8 cellular contexts compared by ENCODE assay signal in the genomic region with DNA sequence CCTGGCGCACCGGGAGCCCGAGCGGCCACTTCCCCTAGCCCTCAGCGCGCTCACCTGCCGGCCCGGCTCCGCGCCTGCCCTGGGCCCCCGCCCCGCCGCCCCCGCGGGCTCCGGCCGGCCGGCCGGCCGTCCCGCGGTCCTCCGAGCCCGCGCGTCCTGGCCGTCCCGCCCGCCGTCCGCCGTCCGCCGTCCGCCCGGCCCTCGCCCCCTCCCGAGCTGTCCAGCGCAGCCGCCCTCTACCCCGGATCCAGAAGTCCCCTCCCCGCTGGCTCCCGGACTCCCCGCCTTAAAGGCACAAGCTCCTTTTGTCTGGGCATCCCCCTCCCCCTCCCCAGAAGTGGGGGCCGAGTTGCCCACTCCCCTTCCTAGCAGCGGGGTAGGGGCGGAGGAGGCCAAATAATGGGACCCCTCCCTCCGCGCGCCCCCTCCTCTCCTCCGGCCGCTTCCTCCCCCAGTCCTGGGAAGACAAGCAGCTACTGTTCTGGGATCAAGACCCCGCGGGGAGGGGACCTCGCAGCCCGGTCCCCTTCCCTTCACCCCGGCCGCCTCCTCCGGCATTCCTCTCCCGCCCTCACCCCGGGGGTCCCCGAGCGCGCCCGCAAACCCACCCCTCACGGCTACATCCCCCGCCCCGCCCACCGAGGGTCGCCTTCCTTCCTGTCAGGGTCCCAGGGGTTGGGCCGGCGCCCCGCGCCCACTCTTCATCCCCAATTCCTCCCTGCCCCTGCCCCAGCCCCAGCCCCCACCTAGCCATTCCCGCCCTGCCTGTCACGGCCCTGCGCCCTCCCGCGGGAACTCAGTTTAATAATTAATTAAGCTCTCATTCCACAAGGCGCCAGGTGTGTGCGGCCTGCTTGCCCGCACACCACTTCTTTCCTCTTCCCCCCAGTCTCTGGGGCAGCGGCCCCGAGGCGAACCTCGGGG. TPM values are rescaled to one million over a fixed set of nuclear protein-coding genes. Genes with fewer than 3 reads are reported as not detected.
DNase-seq lines count a peak whose midpoint lies in the region; TF ChIP-seq lines count a peak whose summit lies in the region.

A gene (minus strand): TSS at position 238 of the 924 bp plus-strand sequence. CDS start 5,655 bp downstream, outside the sequence.

- no peaks in the 10 kb centered on the region for H3K9me2 ChIP-seq in MM.1S (replicated peaks; ENCODE audit: insufficient read depth, low read length)
- H3K9me2 ChIP-seq in neural cell (ENCODE audit: insufficient read depth, low read length) = no peaks in the 10 kb centered on the region
- H3K9me2 ChIP-seq in Karpas-422 (replicated peaks; ENCODE audit: insufficient read depth, low read length) = no peaks in the 10 kb centered on the region

- DNase-seq in GDM1 (lab: John Stamatoyannopoulos, UW) = peak; percentile 40
- DNase-seq in MM.1S = peak; percentile 55
- no peak for DNase-seq in glomerular endothelial cell (ENCODE audit: extremely low read depth, low read depth, low spot score)
- DNase-seq in Karpas-422 = no peak
- DNase-seq in GF-D8 (lab: John Stamatoyannopoulos, UW) = no peak

- H3K4me1 ChIP-seq in MM.1S (ENCODE audit: low read length) (peaks cover 7% of the 10 kb centered on the region), Karpas-422 (ENCODE audit: low read length) (no peaks in the 10 kb centered on the region)

- no peak for TF ChIP-seq EP300 in neural cell (conservative IDR thresholded peaks at IDR 0.05; ENCODE audit: poor library complexity, severe bottlenecking)

- H3K4me2 ChIP-seq in MM.1S (ENCODE audit: low read depth, low read length) (peak within 1 kb of the TSS; percentile 85), neural cell (ENCODE audit: low read length) (peak within 1 kb of the TSS; percentile 91), Karpas-422 (ENCODE audit: low read depth, low read length, poor library complexity, severe bottlenecking) (no peak within 1 kb of the TSS)

- no peaks in the 10 kb centered on the region for H3K36me3 Mint-ChIP-seq in activated naive CD8-positive, alpha-beta T cell

- H3K9me3 Mint-ChIP-seq in activated naive CD8-positive, alpha-beta T cell (ENCODE audit: low read depth) = no peaks in the 10 kb centered on the region

- H3K4me3 ChIP-seq in MM.1S (ENCODE audit: low read length) (peak within 1 kb of the TSS; percentile 98), neural cell (ENCODE audit: low read length) (peak within 1 kb of the TSS; percentile 92), Karpas-422 (ENCODE audit: low read length) (no peak within 1 kb of the TSS)

- H3K27ac Mint-ChIP-seq in activated naive CD8-positive, alpha-beta T cell = no peak within 1 kb of the TSS

- 0 out of 2 replicates have a peak, but pooled peaks have one; percentile 9 for TF ChIP-seq CTCF in 22Rv1 (IDR thresholded peaks at IDR 0.05)
- TF ChIP-seq CTCF in MM.1S (IDR thresholded peaks at IDR 0.05; ENCODE audit: low read length) = no peak
- no peak for TF ChIP-seq CTCF in neural cell (IDR thresholded peaks at IDR 0.05; ENCODE audit: poor library complexity, severe bottlenecking)

- H3K27me3 ChIP-seq in MM.1S (replicated peaks; ENCODE audit: insufficient read depth, low read length) (no peaks in the 10 kb centered on the region), neural cell (ENCODE audit: insufficient read depth, low read depth, low read length) (no peaks in the 10 kb centered on the region), Karpas-422 (ENCODE audit: low read length) (no peaks in the 10 kb centered on the region)

- H2AFZ ChIP-seq in MM.1S (ENCODE audit: low read length) (peak within 1 kb of the TSS; percentile 99), neural cell (ENCODE audit: low read depth, low read length) (peak within 1 kb of the TSS; percentile 60), Karpas-422 (ENCODE audit: low read length) (no peak within 1 kb of the TSS)

- H3F3A ChIP-seq in MM.1S (ENCODE audit: insufficient read depth, low read length) = no peaks in the 10 kb centered on the region
- no peaks in the 10 kb centered on the region for H3F3A ChIP-seq in neural cell (ENCODE audit: insufficient read depth, low read length, poor library complexity, severe bottlenecking)

- H3K4me3 Mint-ChIP-seq in activated naive CD8-positive, alpha-beta T cell = peak within 1 kb of the TSS; percentile 67

- no peaks in the 10 kb centered on the region for H3K36me3 ChIP-seq in MM.1S (replicated peaks; ENCODE audit: insufficient read depth, low read length)
- no peaks in the 10 kb centered on the region for H3K36me3 ChIP-seq in neural cell (ENCODE audit: insufficient read depth, low read length)
- no peaks in the 10 kb centered on the region for H3K36me3 ChIP-seq in Karpas-422 (ENCODE audit: insufficient read depth, low read length)

- H3K9me3 ChIP-seq in MM.1S (replicated peaks; ENCODE audit: insufficient read depth, low read length) = no peaks in the 10 kb centered on the region
- H3K9me3 ChIP-seq in neural cell (ENCODE audit: low read length) = no peaks in the 10 kb centered on the region
- no peaks in the 10 kb centered on the region for H3K9me3 ChIP-seq in Karpas-422 (ENCODE audit: low read length)

- no peaks in the 10 kb centered on the region for H4K20me1 ChIP-seq in MM.1S (ENCODE audit: insufficient read depth, low read length)
- no peaks in the 10 kb centered on the region for H4K20me1 ChIP-seq in neural cell (ENCODE audit: insufficient read depth)
- H4K20me1 ChIP-seq in Karpas-422 (ENCODE audit: insufficient read depth, low read depth, low read length) = no peaks in the 10 kb centered on the region

- H3K27me3 Mint-ChIP-seq in activated naive CD8-positive, alpha-beta T cell = peaks cover 29% of the 10 kb centered on the region

- H3K9ac ChIP-seq in MM.1S (ENCODE audit: low read length) (peak within 1 kb of the TSS; percentile 87), neural cell (ENCODE audit: low read length) (peak within 1 kb of the TSS; percentile 82), Karpas-422 (ENCODE audit: low read length) (no peak within 1 kb of the TSS)

- peaks cover 4% of the 10 kb centered on the region for H3K4me1 Mint-ChIP-seq in activated naive CD8-positive, alpha-beta T cell (ENCODE audit: low read depth)

- H3K79me2 ChIP-seq in MM.1S (ENCODE audit: low read length) = peaks cover 12% of the 10 kb centered on the region; the same call in 1 of the 2 replicates
- peaks cover 31% of the 10 kb centered on the region for H3K79me2 ChIP-seq in neural cell (replicated peaks; ENCODE audit: insufficient read depth, low read length)
- H3K79me2 ChIP-seq in Karpas-422 (ENCODE audit: low read length) = no peaks in the 10 kb centered on the region

- TF ChIP-seq RAD21 in neural cell (conservative IDR thresholded peaks at IDR 0.05) = no peak

- H3K27ac ChIP-seq in 22Rv1 = peak within 1 kb of the TSS; percentile 95
- H3K27ac ChIP-seq in MM.1S (ENCODE audit: low read length) = no peak within 1 kb of the TSS
- H3K27ac ChIP-seq in neural cell (ENCODE audit: low read length) = peak within 1 kb of the TSS; percentile 45
- H3K27ac ChIP-seq in Karpas-422 (ENCODE audit: low read length) = no peak within 1 kb of the TSS

TF ChIP-seq in neural cell, 6 proteins besides CTCF, POLR2A, EP300 and RAD21:
- TF ChIP-seq SMC3 (conservative IDR thresholded peaks at IDR 0.05; ENCODE audit: poor library complexity) = no peak
- TF ChIP-seq, protein P1, sequence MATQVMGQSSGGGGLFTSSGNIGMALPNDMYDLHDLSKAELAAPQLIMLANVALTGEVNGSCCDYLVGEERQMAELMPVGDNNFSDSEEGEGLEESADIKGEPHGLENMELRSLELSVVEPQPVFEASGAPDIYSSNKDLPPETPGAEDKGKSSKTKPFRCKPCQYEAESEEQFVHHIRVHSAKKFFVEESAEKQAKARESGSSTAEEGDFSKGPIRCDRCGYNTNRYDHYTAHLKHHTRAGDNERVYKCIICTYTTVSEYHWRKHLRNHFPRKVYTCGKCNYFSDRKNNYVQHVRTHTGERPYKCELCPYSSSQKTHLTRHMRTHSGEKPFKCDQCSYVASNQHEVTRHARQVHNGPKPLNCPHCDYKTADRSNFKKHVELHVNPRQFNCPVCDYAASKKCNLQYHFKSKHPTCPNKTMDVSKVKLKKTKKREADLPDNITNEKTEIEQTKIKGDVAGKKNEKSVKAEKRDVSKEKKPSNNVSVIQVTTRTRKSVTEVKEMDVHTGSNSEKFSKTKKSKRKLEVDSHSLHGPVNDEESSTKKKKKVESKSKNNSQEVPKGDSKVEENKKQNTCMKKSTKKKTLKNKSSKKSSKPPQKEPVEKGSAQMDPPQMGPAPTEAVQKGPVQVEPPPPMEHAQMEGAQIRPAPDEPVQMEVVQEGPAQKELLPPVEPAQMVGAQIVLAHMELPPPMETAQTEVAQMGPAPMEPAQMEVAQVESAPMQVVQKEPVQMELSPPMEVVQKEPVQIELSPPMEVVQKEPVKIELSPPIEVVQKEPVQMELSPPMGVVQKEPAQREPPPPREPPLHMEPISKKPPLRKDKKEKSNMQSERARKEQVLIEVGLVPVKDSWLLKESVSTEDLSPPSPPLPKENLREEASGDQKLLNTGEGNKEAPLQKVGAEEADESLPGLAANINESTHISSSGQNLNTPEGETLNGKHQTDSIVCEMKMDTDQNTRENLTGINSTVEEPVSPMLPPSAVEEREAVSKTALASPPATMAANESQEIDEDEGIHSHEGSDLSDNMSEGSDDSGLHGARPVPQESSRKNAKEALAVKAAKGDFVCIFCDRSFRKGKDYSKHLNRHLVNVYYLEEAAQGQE (IDR thresholded peaks at IDR 0.05; ENCODE audit: borderline replicate concordance) = no peak

RNA-seq across cellular contexts. Expression of the gene that starts here (rescaled TPM):
- 37.6 and 48.5 TPM in 2 replicates for total RNA-seq in glomerular endothelial cell
- 43.1 and 48.2 TPM in 2 replicates for polyA plus RNA-seq in neural cell
- 33.9 and 36.3 TPM in 2 replicates for polyA minus RNA-seq in neural cell
- not detected in 2 replicates for total RNA-seq in Karpas-422 (2014; rRNA removed; shearing (Covaris generic); ENCODE audit: low replicate concordance)

Comparison
In these comparisons a context has a peak if more than half of its experiments do, and no peak if none do; other contexts are left out.
1. RNA of the gene that starts here (total RNA-seq): 37.6 to 48.5 TPM in glomerular endothelial cell; not detected in Karpas-422; every median in the first group is over 10 times any median in the second.
2. H3K27ac ChIP-seq: peak in 22Rv1 (single experiment) and neural cell (single experiment); none in MM.1S (single experiment) and Karpas-422 (single experiment).
3. DNase-seq: peak in GDM1 (single experiment) and MM.1S (single experiment); none in glomerular endothelial cell (single experiment), Karpas-422 (single experiment) and GF-D8 (single experiment).